ENCODE assay signal across 1 cellular context in genomic region chr10:14604181-14605142, GRCh38.
TF ChIP-seq lines count a peak whose summit lies in the region.

No MANE protein-coding gene starts in this region.

TF ChIP-seq in HEK293, 187 proteins besides CTCF, POLR2A, EP300 and RAD21 (continued from another document and continues in another):
- TF ChIP-seq PRDM10 (tag by site-specific recombination; IDR thresholded peaks at IDR 0.05) = peak; percentile 58
- TF ChIP-seq ZNF37A (tag by site-specific recombination; IDR thresholded peaks at IDR 0.05) = no peak
- no peak for TF ChIP-seq ZNF350 (tag by site-specific recombination; IDR thresholded peaks at IDR 0.05)
- no peak for TF ChIP-seq ZNF311 (tag by site-specific recombination; IDR thresholded peaks at IDR 0.05; ENCODE audit: borderline replicate concordance)
- TF ChIP-seq MZF1 (tag by site-specific recombination; IDR thresholded peaks at IDR 0.05; ENCODE audit: borderline replicate concordance) = no peak
- TF ChIP-seq ZNF510 (tag by site-specific recombination; IDR thresholded peaks at IDR 0.05; ENCODE audit: insufficient replicate concordance) = no peak
- TF ChIP-seq SP7 (tag by site-specific recombination; IDR thresholded peaks at IDR 0.05) = peak; percentile 58
- TF ChIP-seq BCL11A (tag by site-specific recombination; IDR thresholded peaks at IDR 0.05; ENCODE audit: low read depth) = no peak; the same call in 1 of the 2 replicates
- peak; percentile 93 for TF ChIP-seq ZBTB17 (tag by site-specific recombination; IDR thresholded peaks at IDR 0.05)
- 0 out of 2 replicates have a peak, but pooled peaks have one; percentile 26 for TF ChIP-seq ZNF660 (tag by site-specific recombination; IDR thresholded peaks at IDR 0.05)
- no peak for TF ChIP-seq ZSCAN30 (tag by site-specific recombination; IDR thresholded peaks at IDR 0.05)
- TF ChIP-seq AEBP2 (tag by site-specific recombination; IDR thresholded peaks at IDR 0.05; ENCODE audit: borderline replicate concordance) = no peak
- no peak for TF ChIP-seq ZNF549 (tag by site-specific recombination; IDR thresholded peaks at IDR 0.05)
- no peak for TF ChIP-seq ZNF513 (tag by site-specific recombination; IDR thresholded peaks at IDR 0.05)
- TF ChIP-seq ZNF248 (tag by site-specific recombination; IDR thresholded peaks at IDR 0.05) = no peak
- TF ChIP-seq BCL11B (tag by site-specific recombination; IDR thresholded peaks at IDR 0.05; ENCODE audit: low read depth) = no peak; the same call in 1 of the 2 replicates
- TF ChIP-seq GLI4 (tag by site-specific recombination; IDR thresholded peaks at IDR 0.05) = peak; percentile 74
- peak; percentile 16; the same call in 1 of the 2 replicates for TF ChIP-seq ZIC2 (tag by site-specific recombination; IDR thresholded peaks at IDR 0.05)
- TF ChIP-seq ZNF280C (tag by site-specific recombination; IDR thresholded peaks at IDR 0.05) = no peak
- TF ChIP-seq SETDB1 (IDR thresholded peaks at IDR 0.05; ENCODE audit: insufficient read length, low read length) = no peak
- no peak for TF ChIP-seq SALL2 (tag by site-specific recombination; IDR thresholded peaks at IDR 0.05; ENCODE audit: borderline replicate concordance)
- TF ChIP-seq ZNF121 (tag by site-specific recombination; IDR thresholded peaks at IDR 0.05) = no peak
- no peak for TF ChIP-seq RBAK (tag by site-specific recombination; IDR thresholded peaks at IDR 0.05)
- no peak for TF ChIP-seq ZNF24 (tag by site-specific recombination; IDR thresholded peaks at IDR 0.05)
- no peak for TF ChIP-seq PRDM2 (tag by site-specific recombination; IDR thresholded peaks at IDR 0.05; ENCODE audit: borderline replicate concordance)
- no peak for TF ChIP-seq ZNF837 (tag by site-specific recombination; IDR thresholded peaks at IDR 0.05)
- no peak for TF ChIP-seq MYNN (tag by site-specific recombination; IDR thresholded peaks at IDR 0.05; ENCODE audit: borderline replicate concordance)
- no peak; the same call in 1 of the 2 replicates for TF ChIP-seq ZNF561 (tag by site-specific recombination; IDR thresholded peaks at IDR 0.05; ENCODE audit: borderline replicate concordance)
- TF ChIP-seq HOXC10 (CRISPR knock-in tag; IDR thresholded peaks at IDR 0.05) = no peak
- TF ChIP-seq KLF9 (tag by site-specific recombination; IDR thresholded peaks at IDR 0.05; ENCODE audit: low read depth) = peak; percentile 58
- no peak for TF ChIP-seq WT1 (tag by site-specific recombination; IDR thresholded peaks at IDR 0.05)
- TF ChIP-seq ZNF26 (tag by site-specific recombination; IDR thresholded peaks at IDR 0.05) = no peak
- TF ChIP-seq ZNF555 (tag by site-specific recombination; conservative IDR thresholded peaks at IDR 0.05) = no peak
- no peak for TF ChIP-seq ZNF214 (tag by site-specific recombination; IDR thresholded peaks at IDR 0.05; ENCODE audit: borderline replicate concordance)
- TF ChIP-seq ZNF623 (tag by site-specific recombination; IDR thresholded peaks at IDR 0.05) = no peak
- TF ChIP-seq YY2 (tag by site-specific recombination; IDR thresholded peaks at IDR 0.05) = no peak
- TF ChIP-seq ZNF488 (tag by site-specific recombination; IDR thresholded peaks at IDR 0.05) = no peak
- no peak for TF ChIP-seq ZNF514 (tag by site-specific recombination; IDR thresholded peaks at IDR 0.05)
- no peak for TF ChIP-seq ZFP41 (tag by site-specific recombination; IDR thresholded peaks at IDR 0.05; ENCODE audit: borderline replicate concordance)
- TF ChIP-seq ZNF324 (tag by site-specific recombination; IDR thresholded peaks at IDR 0.05) = peak; percentile 27; the same call in 1 of the 2 replicates
- no peak for TF ChIP-seq ZNF658 (tag by site-specific recombination; IDR thresholded peaks at IDR 0.05)
- TF ChIP-seq KLF17 (tag by site-specific recombination; IDR thresholded peaks at IDR 0.05) = peak; percentile 18; the same call in 1 of the 2 replicates
- TF ChIP-seq ZNF654 (tag by site-specific recombination; IDR thresholded peaks at IDR 0.05; ENCODE audit: low read depth) = no peak
- no peak for TF ChIP-seq ZNF624 (tag by site-specific recombination; IDR thresholded peaks at IDR 0.05)
- TF ChIP-seq ZNF239 (tag by site-specific recombination; IDR thresholded peaks at IDR 0.05) = no peak
- peak; percentile 46; the same call in 1 of the 2 replicates for TF ChIP-seq ZNF600 (tag by site-specific recombination; IDR thresholded peaks at IDR 0.05)
- TF ChIP-seq ZNF426 (tag by site-specific recombination; IDR thresholded peaks at IDR 0.05) = no peak
- no peak for TF ChIP-seq ZNF626 (tag by site-specific recombination; IDR thresholded peaks at IDR 0.05)
- no peak for TF ChIP-seq ZNF529 (tag by site-specific recombination; IDR thresholded peaks at IDR 0.05; ENCODE audit: insufficient replicate concordance)
- peak; percentile 74; the same call in 1 of the 2 replicates for TF ChIP-seq REPIN1 (tag by site-specific recombination; IDR thresholded peaks at IDR 0.05; ENCODE audit: low read depth)
